In the genomic region with DNA sequence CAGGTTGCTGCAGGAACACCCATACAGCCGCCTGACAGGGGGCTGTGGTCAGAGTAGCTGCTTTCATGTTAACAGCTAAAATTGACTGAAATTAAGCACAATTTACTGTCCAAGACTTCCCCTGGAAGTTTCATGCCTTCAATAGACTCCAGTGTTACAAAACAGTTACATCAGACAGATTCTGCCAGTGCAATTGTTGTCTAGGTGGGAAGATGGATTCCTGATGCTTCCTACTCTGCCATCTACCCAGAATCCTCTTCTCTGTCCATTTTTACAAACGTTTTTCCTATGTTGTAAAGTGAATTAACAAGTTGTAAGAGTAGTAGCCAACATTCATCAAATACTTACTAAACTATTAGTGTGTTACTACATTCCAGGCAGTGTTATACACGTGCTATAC, we compare ENCODE assay signal across 1 cellular context.
A peak's percentile ranks its signal among the peaks of the same experiment; 100 is the strongest.
TF ChIP-seq lines count a peak whose summit lies in the region.

No MANE protein-coding gene starts in this region.

TF ChIP-seq in K562, 482 proteins besides CTCF, POLR2A, EP300 and RAD21:
- no peak for TF ChIP-seq CEBPG (CRISPR knock-in tag; IDR thresholded peaks at IDR 0.05)
- peak in 1 of 2 experiments; percentile 81; a peak in 2 of 4 replicates for TF ChIP-seq CEBPG (tag; conservative IDR thresholded peaks at IDR 0.05 in 1 of 2, IDR thresholded peaks at IDR 0.05 in 1 of 2)
- TF ChIP-seq TARDBP (IDR thresholded peaks at IDR 0.05): no peak
- peak; percentile 85 for TF ChIP-seq ZNF175 (CRISPR knock-in tag; IDR thresholded peaks at IDR 0.05; ENCODE audit: low read depth)
- no peak for TF ChIP-seq MIER1 (IDR thresholded peaks at IDR 0.05; ENCODE audit: low read depth)
- TF ChIP-seq CCNT2 (IDR thresholded peaks at IDR 0.05; ENCODE audit: borderline replicate concordance, extremely low read depth, insufficient read length, low read depth, low read length): no peak
- peak in 1 of 2 experiments; percentile 76; a peak in 2 of 4 replicates for TF ChIP-seq TRIM24 (IDR thresholded peaks at IDR 0.05)
- no peak for TF ChIP-seq GABPA (tag; conservative IDR thresholded peaks at IDR 0.05; ENCODE audit: low read depth)
- TF ChIP-seq HMG20B (CRISPR knock-in tag; IDR thresholded peaks at IDR 0.05): no peak
- TF ChIP-seq L3MBTL2 (IDR thresholded peaks at IDR 0.05): peak; percentile 51; the same call in 1 of the 2 replicates
- TF ChIP-seq SMAD4 (CRISPR knock-in tag; conservative IDR thresholded peaks at IDR 0.05): peak; percentile 46; the same call in 1 of the 2 replicates
